In genomic region chr18:5339202-5339834, GRCh38 we compare ENCODE assay signal across 30 cellular contexts. TPM values are rescaled to one million over a fixed set of nuclear protein-coding genes. Genes with fewer than 3 reads are reported as not detected.
DNase-seq lines count a peak whose midpoint lies in the region; ATAC-seq, FAIRE-seq and TF ChIP-seq lines count a peak whose summit lies in the region.
"Had no signal": no experiment of that assay in that cellular context is flagged by ENCODE, and none has a peak within 500 bp of the region (broad histone marks: within the 10 kb centered on the region; RNA-seq: fewer than 3 reads in every experiment).

No MANE protein-coding gene starts in this region.

- peak overlapping the region; percentile 40; the same call in 1 of the 2 replicates for H3K9ac ChIP-seq in HepG2 (ENCODE audit: insufficient read depth, low read depth, low read length)
- H3K9ac ChIP-seq: BLaER1; BLaER1 treated with 17β-estradiol and CSF1 and Interleukin-3, amounts not matched to agents 10 nM and 100 nM had no signal

- POLR2A ChIA-PET in HepG2 (lab: Yijun Ruan, JAX) = interaction anchor here (1.3 to 1.8 kb wide), 5 partner anchors 35 to 102 kb away, joined by 8 to 20 read pairs (median 11); partner anchors contain the start of gene ZBTB14

- in situ Hi-C loops in HepG2 (cut with HindIII; ENCODE audit: extremely low pct_ligation_motif_present, low pct_unique_long_range_greater_than_20kb) = no loop called here

- H3K27ac ChIP-seq in HepG2 (ENCODE audit: extremely low read length, insufficient read depth, low read length) (peak overlapping the region; percentile 92), right lobe of liver (no peak overlapping the region), hepatocyte (no peak overlapping the region)
- H3K27ac ChIP-seq: 22Rv1; A549; BLaER1; BLaER1 treated with 17β-estradiol and CSF1 and Interleukin-3, amounts not matched to agents 10 nM and 100 nM; C4-2B had no signal

- H3K4me3 ChIP-seq in HepG2 (replicated peaks in 1 of 3; ENCODE audit: insufficient read depth in 1 of 3, low read depth in 2 of 3, low read length in 3 of 3) = peak overlapping the region in 2 of 3 experiments; percentile 38 to 49; a peak in 2 of 6 replicates
- H3K4me3 ChIP-seq in right lobe of liver = no peak overlapping the region
- no peak overlapping the region for H3K4me3 ChIP-seq in hepatocyte
- H3K4me3 ChIP-seq: A549; BLaER1; BLaER1 treated with 17β-estradiol and CSF1 and Interleukin-3, amounts not matched to agents 10 nM and 100 nM had no signal

- TF ChIP-seq EP300 in HepG2 (IDR thresholded peaks at IDR 0.05; ENCODE audit: low read depth in 2 of 2, low read length in 2 of 2) (peak; percentile 16 to 87; a peak in 3 of 4 replicates), HepG2 (CRISPR knock-in tag; IDR thresholded peaks at IDR 0.05; ENCODE audit: borderline replicate concordance) (no peak)

- DNase-seq in HepG2 (ENCODE audit: low spot score) (peak; percentile 87), right lobe of liver (no peak), hepatocyte (ENCODE audit: low spot score) (peak; percentile 6), KG1 (lab: John Stamatoyannopoulos, UW) (no peak)
- DNase-seq: 8988T; ACHN; AML-193; BE2C; C1 segment of cervical spinal cord; Caco-2; Calu3; CD4-positive, alpha-beta memory T cell; CD4-positive, alpha-beta T cell; CD4-positive, CD25-positive, alpha-beta regulatory T cell; CD8-positive, alpha-beta memory T cell; CD8-positive, alpha-beta T cell; COR-L47; DMS 273 treated with DMSO at 0.1 percent for 48 hours; DMS153; DMS53; DMS79; DMS79 treated with DMSO at 0.1 percent for 48 hours; DND-41; EL had no signal

- BruUV-seq in HepG2 (replicated peaks; lab: Mats Ljungman, UMichigan) = TSS peak; percentile 77

- H3K79me2 ChIP-seq in HepG2 (ENCODE audit: insufficient read depth, low read length) (no peaks in the 10 kb centered on the region), hepatocyte (no peaks in the 10 kb centered on the region)

- no peaks in the 10 kb centered on the region for H4K20me1 ChIP-seq in HepG2 (ENCODE audit: insufficient read depth, low read length)
- H4K20me1 ChIP-seq in hepatocyte (ENCODE audit: insufficient read depth, poor library complexity, severe bottlenecking) = no peaks in the 10 kb centered on the region
- H4K20me1 ChIP-seq: BLaER1; BLaER1 treated with 17β-estradiol and CSF1 and Interleukin-3, amounts not matched to agents 10 nM and 100 nM had no signal

- FAIRE-seq in HepG2 (lab: Jason Lieb, UNC) = peak; percentile 70
- FAIRE-seq: A549, D721Med had no signal

- no peaks in the 10 kb centered on the region for H3K9me2 ChIP-seq in hepatocyte (replicated peaks; ENCODE audit: insufficient read depth)

- intact Hi-C loops in HepG2 (cut with micrococcal nuclease; ENCODE audit: unreplicated experiment) = loop anchor here (1.0 kb wide), 2 partner anchors 41 to 101 kb away; no protein-coding TSS in a partner anchor
- intact Hi-C loops in right lobe of liver (cut with DNase I) = no loop called here

- WGBS in HepG2 (ENCODE audit: low lambda C conversion rate) = 4% methylated on average over 2 of the region's 2 CpGs
- WGBS in right lobe of liver (ENCODE audit: insufficient coverage, low coverage, low lambda C conversion rate, missing lambda C conversion rate) = 11% methylated on average over 2 of the region's 2 CpGs
- WGBS in hepatocyte (ENCODE audit: low lambda C conversion rate, missing lambda C conversion rate) = 62% methylated on average over 2 of the region's 2 CpGs

- H3K4me1 ChIP-seq in HepG2 (ENCODE audit: insufficient read depth, low read length) (peaks cover 42% of the 10 kb centered on the region), right lobe of liver (no peaks in the 10 kb centered on the region), hepatocyte (ENCODE audit: insufficient read depth) (no peaks in the 10 kb centered on the region)
- H3K4me1 ChIP-seq: A549; BE2C; BLaER1; BLaER1 treated with 17β-estradiol and CSF1 and Interleukin-3, amounts not matched to agents 10 nM and 100 nM; Caco-2 had no signal

- ATAC-seq in HepG2 (peak; percentile 97), right lobe of liver (no peak)
- ATAC-seq: A549; CD8-positive, alpha-beta T cell had no signal

- H3K9me3 ChIP-seq in HepG2 (ENCODE audit: low read length) = no peaks in the 10 kb centered on the region
- no peaks in the 10 kb centered on the region for H3K9me3 ChIP-seq in right lobe of liver
- no peaks in the 10 kb centered on the region for H3K9me3 ChIP-seq in hepatocyte (ENCODE audit: low read depth)
- H3K9me3 ChIP-seq: A549; BE2C; BLaER1; BLaER1 treated with 17β-estradiol and CSF1 and Interleukin-3, amounts not matched to agents 10 nM and 100 nM; Caco-2 had no signal

- H3K36me3 ChIP-seq in HepG2 (replicated peaks in 1 of 2; ENCODE audit: control insufficient read depth in 1 of 2, insufficient read depth in 2 of 2, low read length in 2 of 2) (no peaks in the 10 kb centered on the region), right lobe of liver (no peaks in the 10 kb centered on the region), hepatocyte (replicated peaks; ENCODE audit: insufficient read depth, low read depth) (no peaks in the 10 kb centered on the region)
- H3K36me3 ChIP-seq: BE2C; BLaER1; BLaER1 treated with 17β-estradiol and CSF1 and Interleukin-3, amounts not matched to agents 10 nM and 100 nM had no signal

- TF ChIP-seq RAD21 in HepG2 (CRISPR knock-in tag; IDR thresholded peaks at IDR 0.05) = peak; percentile 10; the same call in 1 of the 2 replicates

- TF ChIP-seq POLR2A in HepG2 (IDR thresholded peaks at IDR 0.05; ENCODE audit: insufficient read depth in 1 of 2, low read depth in 2 of 2, low read length in 2 of 2) = peak in 1 of 2 experiments; percentile 52; a peak in 1 of 4 replicates
- no peak for TF ChIP-seq POLR2A in right lobe of liver (IDR thresholded peaks at IDR 0.05)

- H2AFZ ChIP-seq in HepG2 (ENCODE audit: low read length) (no peak overlapping the region), hepatocyte (no peak overlapping the region)

- peak; percentile 44 for TF ChIP-seq CTCF in HepG2 (CRISPR knock-in tag; IDR thresholded peaks at IDR 0.05)
- no peak for TF ChIP-seq CTCF in right lobe of liver (IDR thresholded peaks at IDR 0.05)
- no peak for TF ChIP-seq CTCF in hepatocyte (IDR thresholded peaks at IDR 0.05; ENCODE audit: poor library complexity)

- H3K27me3 ChIP-seq in HepG2 (ENCODE audit: control insufficient read depth in 1 of 2, insufficient read depth in 2 of 2, low read length in 2 of 2) (no peaks in the 10 kb centered on the region), right lobe of liver (no peaks in the 10 kb centered on the region), hepatocyte (no peaks in the 10 kb centered on the region)
- H3K27me3 ChIP-seq: BE2C; BLaER1; BLaER1 treated with 17β-estradiol and CSF1 and Interleukin-3, amounts not matched to agents 10 nM and 100 nM had no signal

- CTCF ChIA-PET in HepG2 (lab: Yijun Ruan, JAX; ENCODE audit: low intra/inter-chr PET ratio, low total read pairs) = no interaction called here

- H3K4me2 ChIP-seq in HepG2 (ENCODE audit: low read depth, low read length) = peak overlapping the region; percentile 68
- no peak overlapping the region for H3K4me2 ChIP-seq in hepatocyte
- H3K4me2 ChIP-seq: A549; BLaER1; BLaER1 treated with 17β-estradiol and CSF1 and Interleukin-3, amounts not matched to agents 10 nM and 100 nM had no signal

TF ChIP-seq in HepG2, 621 proteins besides CTCF, POLR2A, EP300 and RAD21 (continues in another document):
- TF ChIP-seq ZFP37 (CRISPR knock-in tag; IDR thresholded peaks at IDR 0.05; ENCODE audit: borderline replicate concordance) (no peak), RBFOX2 (IDR thresholded peaks at IDR 0.05; ENCODE audit: low read depth, low read length) (peak; percentile 46; the same call in 1 of the 2 replicates)

RNA-seq across cellular contexts. Expression of gene ZBTB14, which starts 43.8 kb away (rescaled TPM):
- total RNA-seq in HepG2 (2016; rRNA removed; fragmentation: Illumina TruSeq; extraction: Trizol) (14.4 and 15.9 TPM in 2 replicates), right lobe of liver (1 to 10 TPM; 4.3 to 7.2 (median 5.9) TPM), hepatocyte (10.6 and 10.9 TPM in 2 replicates)
- 2.7 and 3.1 TPM in 2 replicates for total RNA-seq in HepG2 (2016; cell fraction: cytosol; rRNA removed; fragmentation: Illumina TruSeq; extraction: Trizol; ENCODE audit: low read depth)
- 14.2 and 15.0 TPM in 2 replicates for total RNA-seq in HepG2 (2016; cell fraction: insoluble cytoplasmic fraction; rRNA removed; fragmentation: Illumina TruSeq; extraction: Trizol)
- total RNA-seq in HepG2 (2016; cell fraction: membrane; rRNA removed; fragmentation: Illumina TruSeq; extraction: Trizol) = 10.5 and 11.1 TPM in 2 replicates
- total RNA-seq in HepG2 (2016; cell fraction: nucleus; rRNA removed; fragmentation: Illumina TruSeq; extraction: Trizol) = 15.9 and 16.7 TPM in 2 replicates
- polyA plus RNA-seq in HepG2 (2011; rRNA removed) (5.5 and 8.0 TPM in 2 replicates), hepatocyte (6.4 and 9.7 TPM in 2 replicates)
- polyA plus RNA-seq in HepG2 (2011; cell fraction: cytosol; rRNA removed) = 3.3 and 5.2 TPM in 2 replicates
- 5.2 and 7.5 TPM in 2 replicates for polyA plus RNA-seq in HepG2 (2011; cell fraction: nucleus; rRNA removed)
- polyA plus RNA-seq in HepG2 (2012) = 5.4 and 9.0 TPM in 2 replicates
- 1.7 and 2.0 TPM in 2 replicates for polyA plus RNA-seq in HepG2 (2016; cell fraction: cytosol; fragmentation: Illumina TruSeq; extraction: Trizol; ENCODE audit: low read depth)
- polyA plus RNA-seq in HepG2 (2016; cell fraction: insoluble cytoplasmic fraction; fragmentation: Illumina TruSeq; extraction: Trizol; ENCODE audit: low read depth) = 13.8 and 14.0 TPM in 2 replicates
- polyA plus RNA-seq in HepG2 (2016; cell fraction: membrane; fragmentation: Illumina TruSeq; extraction: Trizol; ENCODE audit: low read depth) = 4.6 and 6.3 TPM in 2 replicates
- 16.1 and 16.5 TPM in 2 replicates for polyA plus RNA-seq in HepG2 (2016; cell fraction: nucleus; fragmentation: Illumina TruSeq; extraction: Trizol; ENCODE audit: insufficient read depth, low read depth)
- polyA minus RNA-seq in HepG2 (2011; rRNA and poly(A)+ RNA removed; ENCODE audit: low replicate concordance) = 9.7 and 13.9 TPM in 2 replicates
- polyA minus RNA-seq in HepG2 (2011; cell fraction: cytosol; rRNA and poly(A)+ RNA removed) = 5.6 and 6.5 TPM in 2 replicates
- polyA minus RNA-seq in HepG2 (2011; cell fraction: nucleus; rRNA and poly(A)+ RNA removed) = 21.5 and 26.5 TPM in 2 replicates

Comparison
In these comparisons a context has a peak if more than half of its experiments do, and no peak if none do; other contexts are left out.
1. DNase-seq: peak in HepG2 (single experiment) and hepatocyte (single experiment); none in right lobe of liver (0 of 3) and KG1 (single experiment).
2. H3K4me3 ChIP-seq: peak in HepG2 (2 of 3); none in right lobe of liver (0 of 3) and hepatocyte (single experiment).